Comparison of ENCODE assay signal across 8 cellular contexts in the genomic region with DNA sequence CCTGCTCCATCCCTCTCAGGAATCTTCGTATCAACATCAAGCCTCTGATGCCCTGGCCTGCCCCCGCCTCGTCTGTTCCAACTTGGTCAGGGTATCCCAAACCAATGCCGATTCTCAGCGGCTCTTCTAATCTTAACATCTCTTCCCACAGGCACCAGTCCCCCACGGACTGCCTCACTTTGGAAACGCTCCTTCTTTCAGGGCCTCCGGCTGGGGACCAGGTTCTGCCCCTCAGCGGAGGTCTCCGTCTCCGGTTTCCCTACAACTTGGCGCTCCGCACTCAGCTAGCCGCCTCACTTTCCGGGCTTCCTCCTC. TPM values are rescaled to one million over a fixed set of nuclear protein-coding genes. Genes with fewer than 3 reads are reported as not detected.
A peak's percentile ranks its signal among the peaks of the same experiment; 100 is the strongest.
DNase-seq lines count a peak whose midpoint lies in the region; ATAC-seq and TF ChIP-seq lines count a peak whose summit lies in the region.

No MANE protein-coding gene starts in this region.

- H3K36me3 Mint-ChIP-seq in activated naive CD4-positive, alpha-beta T cell treated with anti-CD3 and anti-CD28 coated beads, Interleukin-2, amount 10 ng/mL, durations not matched to agents 7 days and 5 days, result peaks cover 32% of the 10 kb centered on the region
- peaks cover 41% of the 10 kb centered on the region for H3K36me3 Mint-ChIP-seq in activated CD8-positive, alpha-beta T cell treated with anti-CD3 and anti-CD28 coated beads for 36 hours (ENCODE audit: low read depth)

- intact Hi-C loops in activated CD8-positive, alpha-beta T cell treated with anti-CD3 and anti-CD28 coated beads for 36 hours (cut with micrococcal nuclease), result no loop called here

- no peak for TF ChIP-seq CTCF in activated CD8-positive, alpha-beta T cell treated with anti-CD3 and anti-CD28 coated beads for 36 hours (IDR thresholded peaks at IDR 0.05)
- no peak for TF ChIP-seq CTCF in suprapubic skin (IDR thresholded peaks at IDR 0.05)

- H3K9me3 ChIP-seq in iPS-18c (ENCODE audit: control insufficient read depth, insufficient read depth, low read length) (no peaks in the 10 kb centered on the region), suprapubic skin (no peaks in the 10 kb centered on the region)

- H3K27ac Mint-ChIP-seq in activated naive CD4-positive, alpha-beta T cell treated with anti-CD3 and anti-CD28 coated beads, Interleukin-2, amount 10 ng/mL, durations not matched to agents 7 days and 5 days, result peak overlapping the region; percentile 89
- H3K27ac Mint-ChIP-seq in activated CD8-positive, alpha-beta T cell treated with anti-CD3 and anti-CD28 coated beads for 36 hours, result peak overlapping the region; percentile 96

- no peak for TF ChIP-seq POLR2A in suprapubic skin (IDR thresholded peaks at IDR 0.05)

- POLR2A ChIA-PET in activated CD8-positive, alpha-beta T cell treated with anti-CD3 and anti-CD28 coated beads for 36 hours (lab: Charles Lee), result interaction anchor here (1.2 to 2.7 kb wide), 8 partner anchors 12 to 208 kb away, joined by 3 to 22 read pairs (median 4); partner anchors contain the start of gene H2BK1

- H3K9me3 Mint-ChIP-seq in activated naive CD4-positive, alpha-beta T cell treated with anti-CD3 and anti-CD28 coated beads, Interleukin-2, amount 10 ng/mL, durations not matched to agents 7 days and 5 days, result no peaks in the 10 kb centered on the region
- no peaks in the 10 kb centered on the region for H3K9me3 Mint-ChIP-seq in activated CD8-positive, alpha-beta T cell treated with anti-CD3 and anti-CD28 coated beads for 36 hours

- H3K27me3 ChIP-seq in suprapubic skin, result no peaks in the 10 kb centered on the region

- H3K27me3 Mint-ChIP-seq in activated naive CD4-positive, alpha-beta T cell treated with anti-CD3 and anti-CD28 coated beads, Interleukin-2, amount 10 ng/mL, durations not matched to agents 7 days and 5 days, result peaks cover 11% of the 10 kb centered on the region
- no peaks in the 10 kb centered on the region for H3K27me3 Mint-ChIP-seq in activated CD8-positive, alpha-beta T cell treated with anti-CD3 and anti-CD28 coated beads for 36 hours

- CTCF ChIA-PET in activated naive CD4-positive, alpha-beta T cell treated with anti-CD3 and anti-CD28 coated beads, Interleukin-2, amount 10 ng/mL, durations not matched to agents 7 days and 5 days (lab: Charles Lee), result interaction anchor here (0.6 to 2.9 kb wide), 3 partner anchors 18 to 116 kb away, joined by 3 to 16 read pairs (median 3); no protein-coding TSS in a partner anchor
- CTCF ChIA-PET in activated CD8-positive, alpha-beta T cell treated with anti-CD3 and anti-CD28 coated beads for 36 hours (lab: Charles Lee), result interaction anchor here (0.9 to 5.0 kb wide), 13 partner anchors 10 to 125 kb away, joined by 3 to 44 read pairs (median 4); no protein-coding TSS in a partner anchor

- H3K4me3 ChIP-seq in iPS-18c (ENCODE audit: insufficient read depth, low read depth, low read length) (peak overlapping the region; percentile 73), suprapubic skin (peak overlapping the region; percentile 75)

- H3K27ac ChIP-seq in suprapubic skin, result peak overlapping the region; percentile 42

- peak; percentile 12 for ATAC-seq in activated CD8-positive, alpha-beta T cell treated with anti-CD3 and anti-CD28 coated beads for 36 hours
- no peak for ATAC-seq in GM18498 (IDR thresholded peaks at IDR 0.05; ENCODE audit: unreplicated experiment)

- peak overlapping the region; percentile 97 for H3K4me3 Mint-ChIP-seq in activated naive CD4-positive, alpha-beta T cell treated with anti-CD3 and anti-CD28 coated beads, Interleukin-2, amount 10 ng/mL, durations not matched to agents 7 days and 5 days
- H3K4me3 Mint-ChIP-seq in activated CD8-positive, alpha-beta T cell treated with anti-CD3 and anti-CD28 coated beads for 36 hours, result peak overlapping the region; percentile 99

- peaks cover 33% of the 10 kb centered on the region for H3K36me3 ChIP-seq in suprapubic skin

- H3K4me1 Mint-ChIP-seq in activated naive CD4-positive, alpha-beta T cell treated with anti-CD3 and anti-CD28 coated beads, Interleukin-2, amount 10 ng/mL, durations not matched to agents 7 days and 5 days, result peaks cover 40% of the 10 kb centered on the region
- H3K4me1 Mint-ChIP-seq in activated CD8-positive, alpha-beta T cell treated with anti-CD3 and anti-CD28 coated beads for 36 hours (ENCODE audit: low read depth), result peaks cover 28% of the 10 kb centered on the region

- no peak for TF ChIP-seq EP300 in suprapubic skin (IDR thresholded peaks at IDR 0.05)

- peaks cover 25% of the 10 kb centered on the region for H3K4me1 ChIP-seq in suprapubic skin

- WGBS in suprapubic skin, result under 1% methylated on average over 13 of the region's 15 CpGs

- no peak for DNase-seq in activated naive CD4-positive, alpha-beta T cell treated with anti-CD3 and anti-CD28 coated beads, Interleukin-2, amount 10 ng/mL, durations not matched to agents 7 days and 5 days
- DNase-seq in activated naive CD4-positive, alpha-beta T cell treated with Interleukin-2 at 50 U/mL for 16 hours, result no peak
- no peak for DNase-seq in activated CD8-positive, alpha-beta T cell treated with anti-CD3 and anti-CD28 coated beads for 36 hours
- DNase-seq in suprapubic skin (ENCODE audit: low spot score in 2 of 2), result peak in 1 of 2 donors; percentile 76
- DNase-seq in DMS153 treated with DMSO at 0.1 percent for 48 hours (lab: John Stamatoyannopoulos, UW; ENCODE audit: unreplicated experiment), result no peak
- no peak for DNase-seq in NCI-H748 treated with DMSO at 0.1 percent for 48 hours (lab: John Stamatoyannopoulos, UW)

RNA-seq across cellular contexts. Expression of gene ABCF2, which starts 0.5 kb away (rescaled TPM):
- total RNA-seq in activated CD8-positive, alpha-beta T cell treated with anti-CD3 and anti-CD28 coated beads for 36 hours, result 10 to 100 TPM; 48.1 to 56.2 TPM
- 10 to 100 TPM; 25.3 to 96.5 (median 40.1) TPM for total RNA-seq in suprapubic skin

RNA-seq across cellular contexts. Expression of gene CHPF2, which starts 5.8 kb away (rescaled TPM):
- 10 to 100 TPM; 23.7 to 27.3 TPM for total RNA-seq in activated CD8-positive, alpha-beta T cell treated with anti-CD3 and anti-CD28 coated beads for 36 hours
- total RNA-seq in suprapubic skin, result 10 to 100 TPM; 21.5 to 28.6 (median 25.4) TPM

RNA-seq across cellular contexts. Expression of gene H2BK1, which starts 16.2 kb away (rescaled TPM):
- total RNA-seq in activated CD8-positive, alpha-beta T cell treated with anti-CD3 and anti-CD28 coated beads for 36 hours, result not detected
- total RNA-seq in suprapubic skin, result not detected

RNA-seq across cellular contexts. Expression of gene SMARCD3, which starts 22.0 kb away (rescaled TPM):
- total RNA-seq in activated CD8-positive, alpha-beta T cell treated with anti-CD3 and anti-CD28 coated beads for 36 hours, result 1 to 10 TPM; 8.2 to 8.9 TPM
- total RNA-seq in suprapubic skin, result 10 to 100 TPM in 2 of 4 donors, 1 to 10 TPM in 2; 9.6 to 15.8 (median 10.9) TPM

RNA-seq across cellular contexts. Expression of gene ASB10, which starts 39.5 kb away (rescaled TPM):
- total RNA-seq in activated CD8-positive, alpha-beta T cell treated with anti-CD3 and anti-CD28 coated beads for 36 hours, result not detected
- total RNA-seq in suprapubic skin, result not detected
